8 cellular contexts compared by ENCODE assay signal in the genomic region with DNA sequence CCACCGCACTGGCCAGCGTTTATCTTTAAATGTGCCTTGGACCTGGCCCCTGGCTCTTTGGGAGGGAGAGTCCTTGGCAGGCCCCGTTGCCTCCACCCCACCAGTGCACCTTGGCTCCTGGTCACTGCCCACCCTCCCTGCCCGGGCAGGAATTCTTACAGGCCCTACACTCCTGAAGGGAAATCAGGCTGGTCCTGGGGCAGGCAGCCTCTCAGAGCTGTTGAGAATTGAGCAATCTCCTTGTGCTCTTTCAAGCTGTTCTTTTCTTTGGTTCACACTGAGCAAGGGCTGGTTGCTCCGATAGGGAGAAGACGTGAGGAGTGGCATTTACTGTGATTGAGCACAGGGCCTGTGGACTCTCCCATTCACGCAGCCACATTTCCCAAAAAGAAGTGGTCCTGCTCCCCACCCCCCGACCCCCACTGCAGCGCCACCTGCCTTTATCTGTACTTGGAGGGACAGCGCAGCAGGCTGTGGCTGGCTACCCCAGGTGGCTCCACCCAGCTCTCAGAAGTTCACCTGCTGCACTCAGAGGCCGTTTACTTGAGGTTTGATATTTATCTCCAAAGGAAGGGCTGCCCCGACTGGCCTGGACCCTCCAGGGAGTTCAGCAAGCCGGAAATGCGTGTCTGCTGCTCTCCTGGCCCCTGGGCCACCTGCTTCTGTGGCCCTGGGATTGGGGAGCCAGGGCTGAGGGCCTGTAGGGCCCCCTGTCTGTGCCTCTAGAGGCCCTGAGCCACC. TPM values are rescaled to one million over a fixed set of nuclear protein-coding genes. Genes with fewer than 3 reads are reported as not detected.
A peak's percentile ranks its signal among the peaks of the same experiment; 100 is the strongest.
DNase-seq lines count a peak whose midpoint lies in the region; ATAC-seq and TF ChIP-seq lines count a peak whose summit lies in the region.

No MANE protein-coding gene starts in this region.

- H3K4me1 ChIP-seq in prostate gland (replicated peaks): peaks cover 38% of the 10 kb centered on the region

- H3K4me3 ChIP-seq in fibroblast of pulmonary artery (replicated peaks; ENCODE audit: low read depth, low read length): no peak overlapping the region
- no peak overlapping the region for H3K4me3 ChIP-seq in prostate gland

- DNase-seq in ELF-1 (ENCODE audit: low read depth, low spot score) (peak; percentile 48), NCI-H510A (lab: John Stamatoyannopoulos, UW) (peak; percentile 88), fibroblast of pulmonary artery (ENCODE audit: low read depth) (peak; percentile 71), prostate gland (ENCODE audit: low spot score) (peak; percentile 31), NCI-H69 (lab: John Stamatoyannopoulos, UW) (no peak)

- peak overlapping the region; percentile 47 to 52 for H3K27ac ChIP-seq in prostate gland

- no peak for ATAC-seq in GM21515 (IDR thresholded peaks at IDR 0.05; ENCODE audit: unreplicated experiment)
- ATAC-seq in GM18909 (IDR thresholded peaks at IDR 0.05; ENCODE audit: poor library complexity, unreplicated experiment): no peak
- ATAC-seq in GM21526 (IDR thresholded peaks at IDR 0.05; ENCODE audit: low FRiP score, unreplicated experiment): no peak

- H3K36me3 ChIP-seq in prostate gland: no peaks in the 10 kb centered on the region

- WGBS in prostate gland: 26% methylated on average over 13 of the region's 14 CpGs

- intact Hi-C loops in prostate gland (cut with DNase I): no loop called here

- H3K27me3 ChIP-seq in prostate gland (replicated peaks; ENCODE audit: insufficient read depth): no peaks in the 10 kb centered on the region

- TF ChIP-seq CTCF in fibroblast of pulmonary artery (IDR thresholded peaks at IDR 0.05; ENCODE audit: low read length, missing control alignments): no peak
- TF ChIP-seq CTCF in prostate gland (IDR thresholded peaks at IDR 0.05): peak in 1 of 4 experiments; percentile 33

- TF ChIP-seq POLR2A in prostate gland (IDR thresholded peaks at IDR 0.05): no peak

- no peaks in the 10 kb centered on the region for H3K9me3 ChIP-seq in prostate gland

RNA-seq across cellular contexts. Expression of a gene that starts 47.8 kb away (rescaled TPM):
- total RNA-seq in prostate gland: 100 to 1,000 TPM in 1 of 2 donors, 10 to 100 TPM in 1; 46.2 to 114 TPM
